Comparison of ENCODE assay signal across 8 cellular contexts in genomic region chr1:212455406-212456165, GRCh38. TPM values are rescaled to one million over a fixed set of nuclear protein-coding genes. Genes with fewer than 3 reads are reported as not detected.
DNase-seq lines count a peak whose midpoint lies in the region; ATAC-seq and TF ChIP-seq lines count a peak whose summit lies in the region.

No MANE protein-coding gene starts in this region.

- H2AFZ ChIP-seq in OCI-LY3 (ENCODE audit: low read depth, low read length), result no peak overlapping the region

- no peak overlapping the region for H3K27ac ChIP-seq in 22Rv1
- H3K27ac ChIP-seq in OCI-LY3 (ENCODE audit: low read length), result no peak overlapping the region
- H3K27ac ChIP-seq in esophagus muscularis mucosa (replicated peaks in 1 of 4), result peak overlapping the region; percentile 56 to 75 (median 68)
- no peak overlapping the region for H3K27ac ChIP-seq in naive thymus-derived CD4-positive, alpha-beta T cell (ENCODE audit: low read depth, low read length)

- 56% methylated on average over 5 of the region's 6 CpGs for WGBS in esophagus muscularis mucosa

- no peak overlapping the region for H3K9ac ChIP-seq in OCI-LY3 (ENCODE audit: low read length)

- H3K27me3 Mint-ChIP-seq in naive thymus-derived CD4-positive, alpha-beta T cell, result no peaks in the 10 kb centered on the region

- H3K4me2 ChIP-seq in OCI-LY3 (ENCODE audit: low read length), result peak overlapping the region; percentile 2; the same call in 1 of the 2 replicates

- H3K79me2 ChIP-seq in OCI-LY3 (ENCODE audit: low read length), result no peaks in the 10 kb centered on the region

- H3K4me3 ChIP-seq in OCI-LY3 (ENCODE audit: low read length), result no peak overlapping the region
- H3K4me3 ChIP-seq in esophagus muscularis mucosa, result peak overlapping the region in 1 of 4 donors; percentile 8
- no peak overlapping the region for H3K4me3 ChIP-seq in naive thymus-derived CD4-positive, alpha-beta T cell (ENCODE audit: low read length)

- TF ChIP-seq EP300 in esophagus muscularis mucosa (IDR thresholded peaks at IDR 0.05), result no peak

- intact Hi-C loops in esophagus muscularis mucosa (cut with DNase I), result loop anchor here (2.0 to 5.0 kb wide), 2 partner anchors 88 to 385 kb away; no protein-coding TSS in a partner anchor
- intact Hi-C loops in naive thymus-derived CD4-positive, alpha-beta T cell (cut with micrococcal nuclease), result loop anchor here (1.0 to 5.0 kb wide), 14 partner anchors 23 to 775 kb away; partner anchors contain the start of genes NENF (in 2 of the 2), DTL (in 1 of the 2) and INTS7 (in 1 of the 2)

- no peak overlapping the region for H3K4me3 Mint-ChIP-seq in naive thymus-derived CD4-positive, alpha-beta T cell

- no peaks in the 10 kb centered on the region for H3K36me3 Mint-ChIP-seq in naive thymus-derived CD4-positive, alpha-beta T cell

- H3K9me3 ChIP-seq in OCI-LY3 (ENCODE audit: insufficient read depth, low read length) (0 out of 2 replicates have a peak, but pooled peaks cover 5% of the 10 kb centered on the region), esophagus muscularis mucosa (no peaks in the 10 kb centered on the region)
- H3K9me3 ChIP-seq in naive thymus-derived CD4-positive, alpha-beta T cell (ENCODE audit: control insufficient read depth in 2 of 3, low read length in 3 of 3), result no peaks in the 10 kb centered on the region

- ATAC-seq in GM18498 (IDR thresholded peaks at IDR 0.05; ENCODE audit: unreplicated experiment), result peak; percentile 65
- peak; percentile 84 for ATAC-seq in naive thymus-derived CD4-positive, alpha-beta T cell

- H3K4me1 ChIP-seq in OCI-LY3 (ENCODE audit: low read length), result peaks cover 3% of the 10 kb centered on the region; the same call in 1 of the 2 replicates
- H3K4me1 ChIP-seq in esophagus muscularis mucosa, result peaks cover 28 to 41% (median 39%) of the 10 kb centered on the region in 4 donors
- H3K4me1 ChIP-seq in naive thymus-derived CD4-positive, alpha-beta T cell (ENCODE audit: control insufficient read depth in 2 of 2, insufficient read depth in 2 of 2, low read length in 2 of 2), result no peaks in the 10 kb centered on the region

- H3K4me1 Mint-ChIP-seq in naive thymus-derived CD4-positive, alpha-beta T cell, result peaks cover 0 to 15% (median 0%) of the 10 kb centered on the region in 7 donors

- peak; percentile 100 for TF ChIP-seq CTCF in 22Rv1 (IDR thresholded peaks at IDR 0.05)
- peak; percentile 99 for TF ChIP-seq CTCF in OCI-LY3 (IDR thresholded peaks at IDR 0.05; ENCODE audit: low read depth, low read length)
- TF ChIP-seq CTCF in esophagus muscularis mucosa (IDR thresholded peaks at IDR 0.05), result peak in 2 of 3 experiments; percentile 98 to 99

- H3K27me3 ChIP-seq in OCI-LY3 (ENCODE audit: low read depth, low read length) (no peaks in the 10 kb centered on the region), esophagus muscularis mucosa (no peaks in the 10 kb centered on the region)
- no peaks in the 10 kb centered on the region for H3K27me3 ChIP-seq in naive thymus-derived CD4-positive, alpha-beta T cell (ENCODE audit: control insufficient read depth in 2 of 2, insufficient read depth in 2 of 2, low read length in 2 of 2)

- DNase-seq in HT1080 (ENCODE audit: low read depth), result peak; percentile 69
- DNase-seq in activated T-cell treated with anti-CD3 and anti-CD28 coated beads for 1 hour (ENCODE audit: low read depth), result peak; percentile 84
- peak; percentile 97 for DNase-seq in esophagus muscularis mucosa (ENCODE audit: extremely low spot score)
- peak; percentile 53 to 84 (median 69) for DNase-seq in naive thymus-derived CD4-positive, alpha-beta T cell
- peak; percentile 56 to 73 for DNase-seq in stimulated activated CD8-positive, alpha-beta memory T cell treated with anti-CD3 and anti-CD28 coated beads, Interleukin-7, amount 100 ng/mL, for 48 hours (ENCODE audit: extremely low read depth in 1 of 2, low read depth in 1 of 2)

- H3K36me3 ChIP-seq in OCI-LY3 (replicated peaks; ENCODE audit: low read depth, low read length) (peaks cover 7% of the 10 kb centered on the region), esophagus muscularis mucosa (no peaks in the 10 kb centered on the region)
- H3K36me3 ChIP-seq in naive thymus-derived CD4-positive, alpha-beta T cell (ENCODE audit: control insufficient read depth in 2 of 3, insufficient read depth in 3 of 3, low read length in 3 of 3), result no peaks in the 10 kb centered on the region

- CTCF ChIA-PET in naive thymus-derived CD4-positive, alpha-beta T cell (lab: Charles Lee), result interaction anchor here (0.5 to 7.3 kb wide), 44 partner anchors 9 to 1084 kb away, joined by 3 to 166 read pairs (median 4); partner anchors contain the start of genes DTL, INTS7, NENF and PACC1

- no peaks in the 10 kb centered on the region for H3K9me3 Mint-ChIP-seq in naive thymus-derived CD4-positive, alpha-beta T cell

- no peak overlapping the region for H3K27ac Mint-ChIP-seq in naive thymus-derived CD4-positive, alpha-beta T cell

- no peak for TF ChIP-seq POLR2A in esophagus muscularis mucosa (IDR thresholded peaks at IDR 0.05; ENCODE audit: low read depth)

- no peaks in the 10 kb centered on the region for H4K20me1 ChIP-seq in OCI-LY3 (ENCODE audit: insufficient read depth, low read length)

- POLR2A ChIA-PET in naive thymus-derived CD4-positive, alpha-beta T cell (lab: Charles Lee), result interaction anchor here (0.6 to 1.3 kb wide), 4 partner anchors 11 to 775 kb away, joined by 3 to 4 read pairs (median 4); no protein-coding TSS in a partner anchor

RNA-seq across cellular contexts. Expression of gene NENF, which starts 22.9 kb away (rescaled TPM):
- total RNA-seq in HT1080 (2014; rRNA removed; shearing (Covaris generic)), result 42.8 and 64.8 TPM in 2 replicates
- polyA plus RNA-seq in HT1080 (2015; cell fraction: cytosol; rRNA removed), result 18.6 and 25.9 TPM in 2 replicates
- 4.6 and 5.1 TPM in 2 replicates for polyA plus RNA-seq in HT1080 (2015; cell fraction: nucleus; rRNA removed)
- 10 to 100 TPM; 67.9 to 99.3 (median 91.7) TPM for total RNA-seq in esophagus muscularis mucosa
- 10 to 100 TPM; 16.0 to 23.5 (median 21.0) TPM for total RNA-seq in naive thymus-derived CD4-positive, alpha-beta T cell
- 10 to 100 TPM; 39.5 to 73.0 TPM for polyA plus RNA-seq in naive thymus-derived CD4-positive, alpha-beta T cell

RNA-seq across cellular contexts. Expression of gene PACC1, which starts 40.9 kb away (rescaled TPM):
- 13.9 and 21.2 TPM in 2 replicates for total RNA-seq in HT1080 (2014; rRNA removed; shearing (Covaris generic))
- 11.9 and 12.7 TPM in 2 replicates for polyA plus RNA-seq in HT1080 (2015; cell fraction: cytosol; rRNA removed)
- 15.9 and 17.4 TPM in 2 replicates for polyA plus RNA-seq in HT1080 (2015; cell fraction: nucleus; rRNA removed)
- 1 to 10 TPM; 2.2 to 5.0 (median 3.7) TPM for total RNA-seq in esophagus muscularis mucosa
- 10 to 100 TPM in 3 of 5 experiments, 1 to 10 TPM in 2; 7.9 to 13.4 (median 12.0) TPM for total RNA-seq in naive thymus-derived CD4-positive, alpha-beta T cell
- polyA plus RNA-seq in naive thymus-derived CD4-positive, alpha-beta T cell, result 10 to 100 TPM in 1 of 2 donors, 1 to 10 TPM in 1; 7.2 to 11.0 TPM

Comparison
In these comparisons a context has a peak if more than half of its experiments do, and no peak if none do; other contexts are left out.
1. H3K27ac ChIP-seq: peak in esophagus muscularis mucosa (4 of 4); none in 22Rv1 (single experiment), OCI-LY3 (single experiment) and naive thymus-derived CD4-positive, alpha-beta T cell (single experiment).
2. Peak in every context shown above with its lines, with median percentiles within 50 percentile points of each other: CTCF ChIP-seq and DNase-seq.